ENCODE assay signal across 21 cellular contexts in genomic region chr5:91670565-91670964, GRCh38.
DNase-seq lines count a peak whose midpoint lies in the region; ATAC-seq and TF ChIP-seq lines count a peak whose summit lies in the region.
"Had no signal": no experiment of that assay in that cellular context is flagged by ENCODE, and none has a peak within 500 bp of the region (broad histone marks: within the 10 kb centered on the region; RNA-seq: fewer than 3 reads in every experiment).

No MANE protein-coding gene starts in this region.

- H3K9ac ChIP-seq in smooth muscle cell (ENCODE audit: low read depth) (no peak overlapping the region), MM.1S (ENCODE audit: low read length) (no peak overlapping the region)
- H3K9ac ChIP-seq: GM23248 had no signal

- H3K9me3 ChIP-seq in right atrium auricular region (no peaks in the 10 kb centered on the region), smooth muscle cell (replicated peaks; ENCODE audit: low read depth) (no peaks in the 10 kb centered on the region), MM.1S (replicated peaks; ENCODE audit: insufficient read depth, low read length) (no peaks in the 10 kb centered on the region), aorta (ENCODE audit: control insufficient read depth, low read length) (no peaks in the 10 kb centered on the region)
- H3K9me3 ChIP-seq: colonic mucosa, lower lobe of right lung, right lobe of liver had no signal

- no peaks in the 10 kb centered on the region for H3K9me2 ChIP-seq in MM.1S (replicated peaks; ENCODE audit: insufficient read depth, low read length)

- H3K4me1 ChIP-seq in right atrium auricular region (no peaks in the 10 kb centered on the region), smooth muscle cell (ENCODE audit: low read depth) (peaks cover 5% of the 10 kb centered on the region), MM.1S (ENCODE audit: low read length) (no peaks in the 10 kb centered on the region), aorta (ENCODE audit: control insufficient read depth in 1 of 2, insufficient read depth in 2 of 2, low read length in 2 of 2) (no peaks in the 10 kb centered on the region)
- H3K4me1 ChIP-seq: colonic mucosa, lower lobe of right lung, right lobe of liver had no signal

- H2AFZ ChIP-seq in smooth muscle cell (ENCODE audit: low read depth) (peak overlapping the region; percentile 82), MM.1S (ENCODE audit: low read length) (no peak overlapping the region)
- H2AFZ ChIP-seq: GM23248 had no signal

- TF ChIP-seq CTCF in right atrium auricular region (IDR thresholded peaks at IDR 0.05) (no peak), smooth muscle cell (IDR thresholded peaks at IDR 0.05; ENCODE audit: borderline replicate concordance, insufficient read depth, poor library complexity, severe bottlenecking) (no peak), MM.1S (IDR thresholded peaks at IDR 0.05; ENCODE audit: low read length) (no peak)

- no peaks in the 10 kb centered on the region for H4K20me1 ChIP-seq in smooth muscle cell (ENCODE audit: low read depth)
- H4K20me1 ChIP-seq in MM.1S (ENCODE audit: insufficient read depth, low read length), result no peaks in the 10 kb centered on the region

- intact Hi-C loops in Right ventricle myocardium superior (cut with DNase I), result no loop called here
- intact Hi-C loops in left ventricle myocardium superior (cut with micrococcal nuclease), result no loop called here
- intact Hi-C loops in aorta (cut with DNase I), result no loop called here

- H3K79me2 ChIP-seq in smooth muscle cell (ENCODE audit: low read depth) (no peaks in the 10 kb centered on the region), MM.1S (ENCODE audit: low read length) (no peaks in the 10 kb centered on the region)

- H3K27ac ChIP-seq in right atrium auricular region (no peak overlapping the region), smooth muscle cell (ENCODE audit: low read depth) (no peak overlapping the region), MM.1S (ENCODE audit: low read length) (no peak overlapping the region), aorta (ENCODE audit: low read depth in 1 of 2, low read length in 2 of 2) (no peak overlapping the region)
- H3K27ac ChIP-seq: brain microvascular endothelial cell, colonic mucosa, GM23248, lower lobe of right lung, right lobe of liver had no signal

- no peaks in the 10 kb centered on the region for H3F3A ChIP-seq in smooth muscle cell (ENCODE audit: low read depth)
- no peaks in the 10 kb centered on the region for H3F3A ChIP-seq in MM.1S (ENCODE audit: insufficient read depth, low read length)

- 40% methylated on average over 4 of the region's 4 CpGs for WGBS in smooth muscle cell (ENCODE audit: low lambda C conversion rate)
- 45 to 46% methylated on average over 4 of the region's 4 CpGs for WGBS in aorta, 2 donors

- H3K36me3 ChIP-seq in right atrium auricular region (no peaks in the 10 kb centered on the region), smooth muscle cell (ENCODE audit: low read depth) (no peaks in the 10 kb centered on the region), MM.1S (replicated peaks; ENCODE audit: insufficient read depth, low read length) (no peaks in the 10 kb centered on the region), aorta (ENCODE audit: control insufficient read depth in 1 of 2, insufficient read depth in 2 of 2, low read length in 1 of 2) (no peaks in the 10 kb centered on the region)
- H3K36me3 ChIP-seq: brain microvascular endothelial cell, colonic mucosa, lower lobe of right lung, right lobe of liver had no signal

- ATAC-seq in Right ventricle myocardium superior (ENCODE audit: poor library complexity) (peak; percentile 96), left ventricle myocardium superior (peak; percentile 98), aorta (ENCODE audit: low FRiP score) (no peak)
- ATAC-seq: activated T-helper 17 cell treated with anti-CD3 and anti-CD28 coated beads, Interleukin-2, amount 50 U/mL, for 72 hours; lower lobe of right lung; right lobe of liver had no signal

- peak; percentile 50 for DNase-seq in Right ventricle myocardium superior
- DNase-seq in right atrium auricular region (ENCODE audit: low spot score), result no peak
- peak; percentile 36 for DNase-seq in NCI-H82 treated with DMSO at 0.1 percent for 48 hours (lab: John Stamatoyannopoulos, UW; ENCODE audit: unreplicated experiment)
- DNase-seq in left ventricle myocardium superior, result peak; percentile 61
- DNase-seq in smooth muscle cell (lab: John Stamatoyannopoulos, UW; ENCODE audit: unreplicated experiment), result no peak
- no peak for DNase-seq in MM.1S
- DNase-seq in NCI-H345 (lab: John Stamatoyannopoulos, UW), result no peak
- no peak for DNase-seq in aorta
- DNase-seq: activated CD4-positive, alpha-beta T cell treated with anti-CD3 and anti-CD28 coated beads for 48 hours; brain microvascular endothelial cell; CD4-positive, CD25-positive, alpha-beta regulatory T cell; colonic mucosa; DMS153; GM23248; Karpas-422; lower lobe of right lung; NCI-H1105; NCI-H226; right lobe of liver; substantia nigra had no signal

- no peak overlapping the region for H3K4me3 ChIP-seq in right atrium auricular region
- H3K4me3 ChIP-seq in smooth muscle cell, result no peak overlapping the region
- no peak overlapping the region for H3K4me3 ChIP-seq in MM.1S (ENCODE audit: low read length)
- no peak overlapping the region for H3K4me3 ChIP-seq in aorta (ENCODE audit: low read length in 2 of 2)
- H3K4me3 ChIP-seq: colonic mucosa, GM23248, lower lobe of right lung, right lobe of liver had no signal

- no peaks in the 10 kb centered on the region for H3K27me3 ChIP-seq in right atrium auricular region
- no peaks in the 10 kb centered on the region for H3K27me3 ChIP-seq in smooth muscle cell (ENCODE audit: low read depth)
- H3K27me3 ChIP-seq in MM.1S (replicated peaks; ENCODE audit: insufficient read depth, low read length), result no peaks in the 10 kb centered on the region
- H3K27me3 ChIP-seq in aorta (ENCODE audit: control insufficient read depth in 1 of 2, insufficient read depth in 2 of 2, low read length in 1 of 2), result no peaks in the 10 kb centered on the region
- H3K27me3 ChIP-seq: brain microvascular endothelial cell, colonic mucosa, right lobe of liver had no signal

- H3K4me2 ChIP-seq in smooth muscle cell (no peak overlapping the region), MM.1S (ENCODE audit: low read depth, low read length) (no peak overlapping the region)

Comparison
In these comparisons a context has a peak if more than half of its experiments do, and no peak if none do; other contexts are left out.
1. DNase-seq: peak in Right ventricle myocardium superior (single experiment), NCI-H82 treated with DMSO at 0.1 percent for 48 hours (single experiment) and left ventricle myocardium superior (single experiment); none in right atrium auricular region (single experiment), smooth muscle cell (single experiment), MM.1S (single experiment), NCI-H345 (single experiment) and aorta (0 of 2).